17 cellular contexts compared by ENCODE assay signal in the genomic region with DNA sequence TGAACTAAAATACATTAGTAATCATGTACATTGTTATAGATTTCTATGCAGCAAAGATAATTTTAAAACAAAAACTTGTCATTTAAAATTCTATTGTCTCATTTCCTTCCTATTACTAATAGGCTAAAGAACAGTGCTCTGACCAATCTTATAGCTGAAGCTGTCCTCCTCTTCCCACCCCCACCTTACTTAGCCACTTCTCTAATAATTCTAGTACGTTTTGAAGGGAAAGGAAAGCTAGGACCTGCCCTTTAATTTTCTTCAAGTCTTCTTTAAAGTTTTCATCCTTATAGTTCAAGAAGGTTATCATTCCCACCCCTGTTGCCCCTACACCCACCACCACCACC.
DNase-seq lines count a peak whose midpoint lies in the region; ATAC-seq, FAIRE-seq and TF ChIP-seq lines count a peak whose summit lies in the region.
"Had no signal": no experiment of that assay in that cellular context is flagged by ENCODE, and none has a peak within 500 bp of the region (broad histone marks: within the 10 kb centered on the region; RNA-seq: fewer than 3 reads in every experiment).

No MANE protein-coding gene starts in this region.

- FAIRE-seq in GM12891 (lab: Jason Lieb, UNC) = no peak
- FAIRE-seq: GM19239 had no signal

- no peak overlapping the region for H3K4me3 Mint-ChIP-seq in GM23338
- H3K4me3 Mint-ChIP-seq: activated CD8-positive, alpha-beta T cell treated with anti-CD3 and anti-CD28 coated beads for 36 hours; activated naive CD4-positive, alpha-beta T cell treated with anti-CD3 and anti-CD28 coated beads for 36 hours had no signal

- no peaks in the 10 kb centered on the region for H3K9me3 Mint-ChIP-seq in GM23338
- H3K9me3 Mint-ChIP-seq: activated CD8-positive, alpha-beta T cell treated with anti-CD3 and anti-CD28 coated beads for 36 hours; activated naive CD4-positive, alpha-beta T cell treated with anti-CD3 and anti-CD28 coated beads for 36 hours; CD4-positive, alpha-beta memory T cell had no signal

- H4K20me1 ChIP-seq in GM23338 (replicated peaks; ENCODE audit: insufficient read depth) = 0 out of 2 replicates have a peak, but pooled peaks cover 11% of the 10 kb centered on the region

- no peaks in the 10 kb centered on the region for H3F3A ChIP-seq in GM23338 (replicated peaks; ENCODE audit: low read depth)

- H3K79me2 ChIP-seq in GM23338 (replicated peaks; ENCODE audit: insufficient read depth) = peaks cover 94% of the 10 kb centered on the region

- no peaks in the 10 kb centered on the region for H3K27me3 Mint-ChIP-seq in GM23338 (ENCODE audit: insufficient read depth, low read depth, poor library complexity)
- H3K27me3 Mint-ChIP-seq: activated CD8-positive, alpha-beta T cell treated with anti-CD3 and anti-CD28 coated beads for 36 hours; CD4-positive, alpha-beta memory T cell had no signal

- no peak overlapping the region for H3K27ac Mint-ChIP-seq in GM23338
- H3K27ac Mint-ChIP-seq: activated naive CD4-positive, alpha-beta T cell treated with anti-CD3 and anti-CD28 coated beads for 36 hours had no signal

- H3K27ac ChIP-seq in GM23338 (ENCODE audit: low read depth) (no peak overlapping the region), brain microvascular endothelial cell (peak overlapping the region; percentile 66), skeletal muscle tissue (ENCODE audit: low read depth, low read length) (peak overlapping the region; percentile 65), dorsolateral prefrontal cortex (no peak overlapping the region)

- peak overlapping the region; percentile 27; the same call in 1 of the 2 replicates for H3K4me2 ChIP-seq in GM23338

- in situ Hi-C loops in brain microvascular endothelial cell (cut with HindIII; ENCODE audit: low pct_ligation_motif_present, low sequenced_read_pairs) = no loop called here

- no peak for TF ChIP-seq POLR2A in GM12891 (IDR thresholded peaks at IDR 0.05; ENCODE audit: low read depth, low read length)

- H3K27me3 ChIP-seq in GM23338 (ENCODE audit: insufficient read depth) = no peaks in the 10 kb centered on the region
- no peaks in the 10 kb centered on the region for H3K27me3 ChIP-seq in brain microvascular endothelial cell (replicated peaks)
- H3K27me3 ChIP-seq in skeletal muscle tissue (ENCODE audit: control insufficient read depth in 3 of 3, insufficient read depth in 3 of 3, low read length in 3 of 3) = no peaks in the 10 kb centered on the region
- no peaks in the 10 kb centered on the region for H3K27me3 ChIP-seq in dorsolateral prefrontal cortex

- H3K4me1 Mint-ChIP-seq in GM23338 = peaks cover 71% of the 10 kb centered on the region

- H3K9me2 ChIP-seq in GM23338 (ENCODE audit: insufficient read depth) = no peaks in the 10 kb centered on the region

- H3K36me3 ChIP-seq in GM23338 (ENCODE audit: insufficient read depth) = no peaks in the 10 kb centered on the region
- no peaks in the 10 kb centered on the region for H3K36me3 ChIP-seq in brain microvascular endothelial cell (replicated peaks)
- H3K36me3 ChIP-seq in skeletal muscle tissue (ENCODE audit: control insufficient read depth in 3 of 3, insufficient read depth in 3 of 3, low read length in 3 of 3) = no peaks in the 10 kb centered on the region

- DNase-seq in GM23338 (ENCODE audit: low spot score) = no peak
- DNase-seq in brain microvascular endothelial cell = no peak
- DNase-seq in lung microvascular endothelial cell (ENCODE audit: low read depth in 2 of 2) = peak; percentile 41 to 78
- no peak for DNase-seq in NCI-H1417 treated with DMSO at 0.1 percent for 48 hours (lab: John Stamatoyannopoulos, UW)
- DNase-seq in dorsolateral prefrontal cortex = no peak
- DNase-seq in GM12891 (ENCODE audit: insufficient read length, low spot score) = no peak
- DNase-seq: activated CD8-positive, alpha-beta T cell treated with anti-CD3 and anti-CD28 coated beads for 36 hours; activated naive CD4-positive, alpha-beta T cell treated with anti-CD3 and anti-CD28 coated beads for 36 hours; CD4-positive, alpha-beta memory T cell; cerebellar nuclear complex; GOT3; KG1; midbrain; stimulated activated naive CD4-positive, alpha-beta T cell treated with Interleukin-2 at 50 U/mL for 16 hours had no signal

- ATAC-seq in GM23338 (no peak), GM19452 (IDR thresholded peaks at IDR 0.05; ENCODE audit: unreplicated experiment) (no peak)

- H3K4me1 ChIP-seq in GM23338 (ENCODE audit: insufficient read depth) (peaks cover 75% of the 10 kb centered on the region), skeletal muscle tissue (ENCODE audit: control insufficient read depth in 3 of 3, insufficient read depth in 3 of 3, low read length in 3 of 3) (peaks cover 49 to 74% (median 51%) of the 10 kb centered on the region in 3 donors)

- no peaks in the 10 kb centered on the region for H3K9me3 ChIP-seq in skeletal muscle tissue (ENCODE audit: control insufficient read depth in 3 of 3, low read length in 3 of 3)

- intact Hi-C loops in dorsolateral prefrontal cortex (cut with DNase I) = no loop called here

- H2AFZ ChIP-seq in GM23338 = no peak overlapping the region

- no peak overlapping the region for H3K9ac ChIP-seq in skeletal muscle tissue (ENCODE audit: low read depth in 1 of 3, low read length in 3 of 3)

- TF ChIP-seq CTCF in GM23338 (conservative IDR thresholded peaks at IDR 0.05; ENCODE audit: low read depth in 2 of 2) = no peak
- TF ChIP-seq CTCF in brain microvascular endothelial cell (IDR thresholded peaks at IDR 0.05; ENCODE audit: low read depth, low read length, missing control alignments) = no peak
- TF ChIP-seq CTCF in dorsolateral prefrontal cortex (IDR thresholded peaks at IDR 0.05 in 54 of 56, conservative IDR thresholded peaks at IDR 0.05 in 2 of 56; ENCODE audit: low read depth in 1 of 56, partially characterized antibody in 56 of 56) = no peak

- H3K4me3 ChIP-seq in GM23338 = no peak overlapping the region
- H3K4me3 ChIP-seq in brain microvascular endothelial cell (ENCODE audit: low read depth, low read length) = no peak overlapping the region
- no peak overlapping the region for H3K4me3 ChIP-seq in skeletal muscle tissue (ENCODE audit: low read length in 3 of 3)
- no peak overlapping the region for H3K4me3 ChIP-seq in dorsolateral prefrontal cortex

- H3K36me3 Mint-ChIP-seq in GM23338 (ENCODE audit: low read depth) = peaks cover 3% of the 10 kb centered on the region; the same call in 1 of the 3 replicates

TF ChIP-seq in GM12891, 5 proteins besides CTCF, POLR2A, EP300 and RAD21:
- no peak for TF ChIP-seq PAX5 (IDR thresholded peaks at IDR 0.05; ENCODE audit: insufficient read depth, low read length, severe bottlenecking)
- TF ChIP-seq SPI1 (IDR thresholded peaks at IDR 0.05; ENCODE audit: low read depth, low read length) = no peak
- no peak for TF ChIP-seq POU2F2 (IDR thresholded peaks at IDR 0.05; ENCODE audit: low read depth, low read length)
- TF ChIP-seq TAF1 (IDR thresholded peaks at IDR 0.05; ENCODE audit: low read depth, low read length) = no peak
- no peak for TF ChIP-seq POLR2AphosphoS5 (IDR thresholded peaks at IDR 0.05; ENCODE audit: low read depth, low read length)

Comparison
In these comparisons a context has a peak if more than half of its experiments do, and no peak if none do; other contexts are left out.
1. DNase-seq: peak in lung microvascular endothelial cell (2 of 2); none in GM23338 (single experiment), brain microvascular endothelial cell (single experiment), NCI-H1417 treated with DMSO at 0.1 percent for 48 hours (single experiment), dorsolateral prefrontal cortex (0 of 10) and GM12891 (single experiment).
2. H3K27ac ChIP-seq: peak in brain microvascular endothelial cell (single experiment) and skeletal muscle tissue (single experiment); none in GM23338 (single experiment) and dorsolateral prefrontal cortex (0 of 59).